20 cellular contexts compared by ENCODE assay signal in genomic region chr10:77738496-77739158, GRCh38.
DNase-seq lines count a peak whose midpoint lies in the region; ATAC-seq, FAIRE-seq and TF ChIP-seq lines count a peak whose summit lies in the region.
"Had no signal": no experiment of that assay in that cellular context is flagged by ENCODE, and none has a peak within 500 bp of the region (broad histone marks: within the 10 kb centered on the region; RNA-seq: fewer than 3 reads in every experiment).

No MANE protein-coding gene starts in this region.

- H3K27ac Mint-ChIP-seq in Calu3 (ENCODE audit: unreplicated experiment) (peak overlapping the region; percentile 48), HFFc6 (peak overlapping the region; percentile 64; the same call in 1 of the 2 replicates), astrocyte (ENCODE audit: unreplicated experiment) (peak overlapping the region; percentile 81), type B pancreatic cell (no peak overlapping the region)

- TF ChIP-seq CTCF in Calu3 (IDR thresholded peaks at IDR 0.05; ENCODE audit: unreplicated experiment) (no peak), HFFc6 (IDR thresholded peaks at IDR 0.05) (no peak), astrocyte (IDR thresholded peaks at IDR 0.05; ENCODE audit: insufficient read depth, low read depth, low read length) (no peak), foreskin keratinocyte (conservative IDR thresholded peaks at IDR 0.05) (no peak), type B pancreatic cell (conservative IDR thresholded peaks at IDR 0.05) (no peak)

- peaks cover 7% of the 10 kb centered on the region for H3K36me3 Mint-ChIP-seq in Calu3 (ENCODE audit: insufficient read depth, unreplicated experiment)
- peaks cover 40% of the 10 kb centered on the region for H3K36me3 Mint-ChIP-seq in HFFc6 (ENCODE audit: low read depth)
- H3K36me3 Mint-ChIP-seq in astrocyte (ENCODE audit: low read depth, unreplicated experiment) = peaks cover 10% of the 10 kb centered on the region
- peaks cover 6% of the 10 kb centered on the region for H3K36me3 Mint-ChIP-seq in type B pancreatic cell
- H3K36me3 Mint-ChIP-seq: CD4-positive, alpha-beta memory T cell had no signal

- H3K9me3 Mint-ChIP-seq in Calu3 (ENCODE audit: low read depth, unreplicated experiment) (peaks cover 19% of the 10 kb centered on the region), HFFc6 (peaks cover 24% of the 10 kb centered on the region), astrocyte (ENCODE audit: unreplicated experiment) (peaks cover 21% of the 10 kb centered on the region), type B pancreatic cell (peaks cover 17% of the 10 kb centered on the region)

- CTCF ChIA-PET in Calu3 (lab: Charles Lee) = interaction anchor here (1.3 to 2.0 kb wide), 4 partner anchors 18 to 27 kb away, joined by 3 to 5 read pairs (median 4); no protein-coding TSS in a partner anchor

- intact Hi-C loops in Calu3 (cut with micrococcal nuclease; ENCODE audit: unreplicated experiment) = no loop called here

- no TSS peak for BruUV-seq in Calu3 (replicated peaks; lab: Mats Ljungman, UMichigan)

- no peak overlapping the region for H3K4me3 ChIP-seq in astrocyte (ENCODE audit: insufficient read depth, low read depth, low read length)

- ATAC-seq in foreskin keratinocyte (no peak), HG03354 (IDR thresholded peaks at IDR 0.05; ENCODE audit: poor library complexity, severe bottlenecking, unreplicated experiment) (no peak)
- ATAC-seq: Right ventricle myocardium inferior, SK-N-SH treated with all-trans-retinoic acid at 6 μM for 48 hours had no signal

- peaks cover 14% of the 10 kb centered on the region for H3K4me1 ChIP-seq in astrocyte (ENCODE audit: insufficient read depth, low read length)
- peaks cover 17% of the 10 kb centered on the region for H3K4me1 ChIP-seq in foreskin keratinocyte
- H3K4me1 ChIP-seq: BE2C had no signal

- H2AFZ ChIP-seq in astrocyte (ENCODE audit: low read depth, low read length) = no peak overlapping the region

- no peaks in the 10 kb centered on the region for H4K20me1 ChIP-seq in astrocyte (ENCODE audit: insufficient read depth, low read length)

- H3K27me3 Mint-ChIP-seq in Calu3 (ENCODE audit: unreplicated experiment) (no peaks in the 10 kb centered on the region), HFFc6 (ENCODE audit: insufficient read depth) (peaks cover 11% of the 10 kb centered on the region; the same call in 1 of the 2 replicates), astrocyte (ENCODE audit: low read depth, unreplicated experiment) (no peaks in the 10 kb centered on the region), type B pancreatic cell (peaks cover 8% of the 10 kb centered on the region)

- H3K27me3 ChIP-seq in astrocyte (ENCODE audit: insufficient read depth, low read length) = no peaks in the 10 kb centered on the region
- H3K27me3 ChIP-seq in foreskin keratinocyte = no peaks in the 10 kb centered on the region
- H3K27me3 ChIP-seq: BE2C had no signal

- no peak for FAIRE-seq in astrocyte (lab: Jason Lieb, UNC)
- FAIRE-seq: D721Med, GM12892 had no signal

- H3K9ac ChIP-seq in astrocyte (ENCODE audit: low read length) = no peak overlapping the region

- peak overlapping the region; percentile 41 for H3K4me2 ChIP-seq in astrocyte (ENCODE audit: low read length)

- H3K4me1 Mint-ChIP-seq in Calu3 (ENCODE audit: low read depth, unreplicated experiment) = peaks cover 30% of the 10 kb centered on the region
- peaks cover 55% of the 10 kb centered on the region for H3K4me1 Mint-ChIP-seq in HFFc6 (ENCODE audit: low read depth)
- peaks cover 30% of the 10 kb centered on the region for H3K4me1 Mint-ChIP-seq in astrocyte (ENCODE audit: low read depth, unreplicated experiment)
- H3K4me1 Mint-ChIP-seq in type B pancreatic cell (ENCODE audit: unreplicated experiment) = no peaks in the 10 kb centered on the region

- H3K27ac ChIP-seq in astrocyte (ENCODE audit: low read depth, low read length) = peak overlapping the region; percentile 57
- H3K27ac ChIP-seq in foreskin keratinocyte = peak overlapping the region; percentile 27
- H3K27ac ChIP-seq in substantia nigra (ENCODE audit: low read depth, low read length, poor library complexity, severe bottlenecking) = no peak overlapping the region
- H3K27ac ChIP-seq: HL-60 had no signal

- no peaks in the 10 kb centered on the region for H3K9me3 ChIP-seq in astrocyte (ENCODE audit: insufficient read depth, low read depth, low read length)
- H3K9me3 ChIP-seq: BE2C had no signal

- no peaks in the 10 kb centered on the region for H3K36me3 ChIP-seq in astrocyte (ENCODE audit: insufficient read depth, low read length)
- H3K36me3 ChIP-seq: BE2C had no signal

- no peak for DNase-seq in Calu3
- DNase-seq in HFFc6 = no peak
- no peak for DNase-seq in astrocyte (ENCODE audit: low read depth)
- peak in 1 of 2 donors; percentile 38 for DNase-seq in foreskin keratinocyte
- no peak for DNase-seq in type B pancreatic cell (ENCODE audit: extremely low spot score, unreplicated experiment)
- no peak for DNase-seq in substantia nigra (lab: John Stamatoyannopoulos, UW)
- DNase-seq: BE2C; CD4-positive, alpha-beta memory T cell; DND-41; GDM1; GOT3; KBM-7; NCI-H1092; NCI-H1694 treated with DMSO at 0.1 percent for 48 hours had no signal

- H3K79me2 ChIP-seq in astrocyte (ENCODE audit: insufficient read depth, low read length) = no peaks in the 10 kb centered on the region

- H3K4me3 Mint-ChIP-seq in Calu3 (ENCODE audit: low read depth, unreplicated experiment) (no peak overlapping the region), HFFc6 (no peak overlapping the region), astrocyte (ENCODE audit: unreplicated experiment) (no peak overlapping the region), type B pancreatic cell (no peak overlapping the region)
- H3K4me3 Mint-ChIP-seq: CD4-positive, alpha-beta memory T cell had no signal
